Comparison of ENCODE assay signal across 1 cellular context in genomic region chr4:54229631-54230478, GRCh38.
TF ChIP-seq lines count a peak whose summit lies in the region.

No MANE protein-coding gene starts in this region.

TF ChIP-seq in HepG2, 621 proteins besides CTCF, POLR2A, EP300 and RAD21 (continued from another document):
- 0 out of 2 replicates have a peak, but pooled peaks have one; percentile 23 for TF ChIP-seq EED (CRISPR knock-in tag; IDR thresholded peaks at IDR 0.05)
